31 cellular contexts compared by ENCODE assay signal in the genomic region with DNA sequence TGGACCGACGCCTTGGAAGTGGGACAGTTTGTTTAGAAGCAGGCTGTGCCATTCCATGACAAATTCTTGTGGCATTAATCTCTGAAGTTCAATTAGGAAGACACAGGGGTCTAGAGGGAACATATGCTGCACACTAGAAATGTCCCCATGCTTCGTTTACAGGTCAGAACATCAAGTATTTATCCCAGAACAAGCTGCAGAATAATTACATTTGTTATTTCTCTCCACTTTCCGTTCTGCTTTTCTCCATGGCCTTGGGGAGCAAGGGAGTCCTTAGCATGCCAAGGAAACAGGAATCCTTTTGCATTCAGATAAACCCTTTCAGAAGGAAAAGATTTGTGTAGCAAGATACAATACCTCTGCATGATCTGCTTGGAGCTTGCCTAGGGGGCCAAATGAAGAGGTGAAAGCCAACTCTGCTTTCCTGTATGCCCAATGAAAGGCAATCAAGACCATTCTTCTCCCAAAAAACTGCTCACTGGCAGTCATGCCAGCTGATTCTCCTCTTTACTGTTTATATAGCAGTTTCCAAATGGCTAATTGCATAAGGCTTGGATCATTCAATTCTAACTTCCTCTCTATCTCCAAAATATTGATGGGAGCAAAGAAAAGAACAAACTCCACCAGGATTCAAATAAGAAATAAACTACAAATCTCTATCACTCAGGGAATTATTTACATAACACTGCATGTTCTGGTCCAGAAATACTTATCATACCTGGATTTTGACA. TPM values are rescaled to one million over a fixed set of nuclear protein-coding genes. Genes with fewer than 3 reads are reported as not detected.
"Had no signal": no experiment of that assay in that cellular context is flagged by ENCODE, and none has a peak within 500 bp of the region (broad histone marks: within the 10 kb centered on the region; RNA-seq: fewer than 3 reads in every experiment).

No MANE protein-coding gene starts in this region.

- H3K27ac Mint-ChIP-seq: activated CD8-positive, alpha-beta T cell treated with anti-CD3 and anti-CD28 coated beads, Interleukin-2, amount 10 ng/mL, durations not matched to agents 7 days and 5 days; activated naive CD4-positive, alpha-beta T cell treated with anti-CD3 and anti-CD28 coated beads, Interleukin-2, amount 50 U/mL, for 72 hours; activated naive CD8-positive, alpha-beta T cell treated with anti-CD3 and anti-CD28 coated beads, Interleukin-2, amount 50 U/mL, for 24 hours; T-cell had no signal

- H3K36me3 ChIP-seq: brain microvascular endothelial cell, cardiac muscle cell had no signal

- H3K36me3 Mint-ChIP-seq: activated naive CD4-positive, alpha-beta T cell treated with anti-CD3 and anti-CD28 coated beads, Interleukin-2, amount 50 U/mL, for 72 hours; T-cell had no signal

- DNase-seq: activated CD4-positive, alpha-beta T cell treated with anti-CD3 and anti-CD28 coated beads for 48 hours; activated CD4-positive, alpha-beta T cell treated with anti-CD3 and anti-CD28 coated beads, Interleukin-2, amount 50 U/mL, for 4 hours; activated CD4-positive, CD25-positive, alpha-beta regulatory T cell treated with anti-CD3 and anti-CD28 coated beads, Interleukin-2, amount 50 U/mL, for 72 hours; activated CD8-positive, alpha-beta memory T cell treated with anti-CD3 and anti-CD28 coated beads, Interleukin-2, amount 50 U/mL, for 48 hours; activated CD8-positive, alpha-beta T cell treated with anti-CD3 and anti-CD28 coated beads, Interleukin-2, amount 10 ng/mL, durations not matched to agents 7 days and 5 days; activated naive CD4-positive, alpha-beta T cell; activated naive CD8-positive, alpha-beta T cell treated with anti-CD3 and anti-CD28 coated beads, Interleukin-2, amount 50 U/mL, for 24 hours; activated T-cell treated with anti-CD3 and anti-CD28 coated beads, Interleukin-2, amount 50 U/mL, for 1 hour; amygdala; brain microvascular endothelial cell; Kasumi-1; KBM-7; NCI-H1048; NCI-H146; NCI-H187 treated with DMSO at 0.1 percent for 48 hours; NCI-H2171; NCI-H2227 treated with DMSO at 0.1 percent for 48 hours; NCI-H446 treated with DMSO at 0.1 percent for 48 hours; NCI-H524 treated with DMSO at 0.1 percent for 48 hours; NCI-H774; NK-92 treated with Interleukin-12 subunit alpha and Interleukin-12 subunit beta, amount 100 ng/mL, for 24 hours; OCI-M1; RPMI8226; T-cell had no signal

- H3K4me3 ChIP-seq: cardiac muscle cell, SK-N-MC had no signal

- ATAC-seq: activated CD8-positive, alpha-beta T cell treated with anti-CD3 and anti-CD28 coated beads, Interleukin-2, amount 10 ng/mL, durations not matched to agents 7 days and 5 days; activated naive CD4-positive, alpha-beta T cell treated with anti-CD3 and anti-CD28 coated beads, Interleukin-2, amount 50 U/mL, for 72 hours; activated naive CD8-positive, alpha-beta T cell treated with anti-CD3 and anti-CD28 coated beads, Interleukin-2, amount 50 U/mL, for 24 hours; Panc1; Right ventricle myocardium inferior; T-cell had no signal

- H3K4me3 Mint-ChIP-seq: activated CD8-positive, alpha-beta T cell treated with anti-CD3 and anti-CD28 coated beads, Interleukin-2, amount 10 ng/mL, durations not matched to agents 7 days and 5 days; activated naive CD8-positive, alpha-beta T cell treated with anti-CD3 and anti-CD28 coated beads, Interleukin-2, amount 50 U/mL, for 24 hours; T-cell had no signal

- H3K27ac ChIP-seq: brain microvascular endothelial cell, cardiac muscle cell, SK-N-MC had no signal

- H3K27me3 ChIP-seq: cardiac muscle cell had no signal

- H3K9me3 Mint-ChIP-seq: activated naive CD4-positive, alpha-beta T cell treated with anti-CD3 and anti-CD28 coated beads, Interleukin-2, amount 50 U/mL, for 72 hours; activated naive CD8-positive, alpha-beta T cell treated with anti-CD3 and anti-CD28 coated beads, Interleukin-2, amount 50 U/mL, for 24 hours; T-cell had no signal

RNA-seq across cellular contexts. Expression of a gene that starts 2.6 kb away (rescaled TPM):
- total RNA-seq: activated CD8-positive, alpha-beta T cell treated with anti-CD3 and anti-CD28 coated beads, Interleukin-2, amount 10 ng/mL, durations not matched to agents 7 days and 5 days; activated naive CD4-positive, alpha-beta T cell treated with anti-CD3 and anti-CD28 coated beads, Interleukin-2, amount 50 U/mL, for 72 hours; cardiac muscle cell; M059J; Right ventricle myocardium inferior; T-cell; T-helper 2 cell treated with Interferon-gamma antibody and Interleukin-4, amounts not matched to agents 100 ng/mL and 5 ng/mL, for 36 hours had no signal
